In the genomic region with DNA sequence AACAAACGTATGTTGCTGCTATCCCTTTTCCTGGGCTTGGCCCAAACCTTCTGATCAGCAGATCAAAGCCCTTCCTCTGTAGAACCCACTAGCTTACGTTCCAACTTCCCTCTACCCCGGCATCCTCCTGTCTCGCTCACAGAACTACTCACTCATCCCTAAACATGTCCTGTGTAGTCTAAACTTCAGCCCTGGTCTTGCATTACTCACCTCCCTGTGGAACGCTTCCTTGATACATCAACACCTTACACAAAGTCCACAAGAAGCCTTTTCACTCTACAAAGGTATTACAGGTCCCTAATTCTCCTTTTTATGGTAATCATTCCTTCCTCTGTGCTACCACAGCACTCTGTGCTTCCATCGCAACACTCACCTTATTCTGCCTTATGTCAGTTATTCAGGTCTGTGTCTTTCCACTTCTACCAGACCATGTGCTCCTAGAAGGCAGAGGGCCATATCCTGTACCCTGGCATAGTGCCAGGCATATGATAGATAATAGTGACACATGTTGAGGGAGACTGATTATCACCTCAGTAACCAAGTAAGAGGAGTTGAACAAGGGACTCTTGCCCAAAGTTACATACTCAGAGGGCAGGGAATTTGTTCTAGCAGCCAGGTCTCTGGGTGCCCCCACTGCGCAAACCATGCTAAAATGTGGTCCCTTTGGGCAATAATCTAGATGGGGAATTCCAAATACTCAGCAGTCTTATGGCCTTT, we compare ENCODE assay signal across 15 cellular contexts. TPM values are rescaled to one million over a fixed set of nuclear protein-coding genes. Genes with fewer than 3 reads are reported as not detected.
DNase-seq lines count a peak whose midpoint lies in the region; ATAC-seq and TF ChIP-seq lines count a peak whose summit lies in the region.
"Had no signal": no experiment of that assay in that cellular context is flagged by ENCODE, and none has a peak within 500 bp of the region (broad histone marks: within the 10 kb centered on the region; RNA-seq: fewer than 3 reads in every experiment).

No MANE protein-coding gene starts in this region.

- no peaks in the 10 kb centered on the region for H3K79me1 ChIP-seq in trophoblast cell (ENCODE audit: low read length)

- no peak overlapping the region for H4K8ac ChIP-seq in trophoblast cell (ENCODE audit: low read depth, low read length)

- H3K4me3 ChIP-seq in coronary artery = no peak overlapping the region
- H3K4me3 ChIP-seq in trophoblast cell (ENCODE audit: low read depth, low read length) = no peak overlapping the region
- H3K4me3 ChIP-seq: adrenal gland had no signal

- DNase-seq in NCI-H2029 treated with DMSO at 0.1 percent for 48 hours (lab: John Stamatoyannopoulos, UW) = peak; percentile 7
- no peak for DNase-seq in NCI-H2029 (lab: John Stamatoyannopoulos, UW)
- peak; percentile 45 for DNase-seq in coronary artery (ENCODE audit: low spot score)
- DNase-seq in trophoblast cell = no peak
- DNase-seq in mucosa of gallbladder (ENCODE audit: low spot score) = no peak
- DNase-seq in activated effector memory CD4-positive, alpha-beta T cell treated with anti-CD3 and anti-CD28 coated beads, Interleukin-2, amount 50 U/mL, for 16 hours = no peak
- DNase-seq: activated CD8-positive, alpha-beta memory T cell treated with anti-CD3 and anti-CD28 coated beads, Interleukin-2, amount 50 U/mL, for 4 hours; cortex of kidney; mammary epithelial cell; MM.1S; NCI-H526 treated with DMSO at 0.1 percent for 48 hours; SHP77 treated with DMSO at 0.1 percent for 48 hours had no signal

- no peak overlapping the region for H2AK5ac ChIP-seq in trophoblast cell (ENCODE audit: low read length)

- H4K12ac ChIP-seq in trophoblast cell (ENCODE audit: low read depth, low read length) = no peak overlapping the region

- H3K27ac ChIP-seq in KOPT-K1 (ENCODE audit: low read depth, low read length, poor library complexity, severe bottlenecking) (peak overlapping the region; percentile 64), coronary artery (peak overlapping the region in 1 of 2 donors; percentile 27), trophoblast cell (ENCODE audit: low read depth, low read length) (no peak overlapping the region)

- H3K9me3 ChIP-seq in KOPT-K1 (ENCODE audit: insufficient read depth, low read length, poor library complexity, severe bottlenecking) = no peaks in the 10 kb centered on the region
- no peaks in the 10 kb centered on the region for H3K9me3 ChIP-seq in trophoblast cell (ENCODE audit: insufficient read depth, low read depth, low read length)
- H3K9me3 ChIP-seq: adrenal gland had no signal

- no peak overlapping the region for H2BK120ac ChIP-seq in trophoblast cell (ENCODE audit: insufficient read depth, low read length, poor library complexity)

- no peak overlapping the region for H3K18ac ChIP-seq in trophoblast cell (ENCODE audit: low read length)

- H2BK5ac ChIP-seq in trophoblast cell (ENCODE audit: low read depth, low read length, poor library complexity) = no peak overlapping the region

- TF ChIP-seq CTCF in coronary artery (IDR thresholded peaks at IDR 0.05) = no peak

- WGBS in trophoblast cell (ENCODE audit: extremely low coverage, insufficient coverage, insufficient read length) = no CpG with 5 or more reads among the region's 7 CpGs

- H2AFZ ChIP-seq in trophoblast cell (ENCODE audit: insufficient read depth, low read length, poor library complexity) = no peak overlapping the region

- H4K91ac ChIP-seq in trophoblast cell (ENCODE audit: low read depth, low read length) = no peak overlapping the region

- H3K9ac ChIP-seq in trophoblast cell (ENCODE audit: low read length) = no peak overlapping the region

- no peaks in the 10 kb centered on the region for H3K27me3 ChIP-seq in trophoblast cell (ENCODE audit: insufficient read depth, low read length)
- H3K27me3 ChIP-seq: adrenal gland had no signal

- no peaks in the 10 kb centered on the region for H3K79me2 ChIP-seq in trophoblast cell (ENCODE audit: control insufficient read depth, insufficient read depth, low read length, poor library complexity)

- H3K4me1 ChIP-seq in trophoblast cell (ENCODE audit: control insufficient read depth in 1 of 2, insufficient read depth in 2 of 2, low read length in 2 of 2) = peaks cover 3% of the 10 kb centered on the region in 2 experiments

- H2BK12ac ChIP-seq in trophoblast cell (ENCODE audit: low read length) = peak overlapping the region; percentile 11

- H3K36me3 ChIP-seq in KOPT-K1 (ENCODE audit: insufficient read depth, low read length) = peaks cover 100% of the 10 kb centered on the region
- peaks cover 13 to 28% of the 10 kb centered on the region in 2 experiments for H3K36me3 ChIP-seq in trophoblast cell (ENCODE audit: control insufficient read depth in 1 of 2, insufficient read depth in 2 of 2, low read length in 2 of 2)

- ATAC-seq in GM21529 (IDR thresholded peaks at IDR 0.05; ENCODE audit: unreplicated experiment) = no peak

- H3K4ac ChIP-seq in trophoblast cell (ENCODE audit: low read depth, low read length) = no peak overlapping the region

- no peak overlapping the region for H3K4me2 ChIP-seq in trophoblast cell (ENCODE audit: low read length)

- H3K23ac ChIP-seq in trophoblast cell (ENCODE audit: low read length) = no peak overlapping the region

- H3K14ac ChIP-seq in trophoblast cell (ENCODE audit: low read length) = no peak overlapping the region

RNA-seq across cellular contexts. Expression of a gene that starts 41.6 kb away (rescaled TPM):
- 19.3 and 20.2 TPM in 2 replicates for polyA plus RNA-seq in trophoblast cell (2013)
- total RNA-seq in mucosa of gallbladder = 10.4 TPM

RNA-seq across cellular contexts. Expression of a gene that starts 41.9 kb away (rescaled TPM):
- polyA plus RNA-seq in trophoblast cell (2013) = 14.9 and 15.5 TPM in 2 replicates
- 16.4 TPM for total RNA-seq in mucosa of gallbladder

Comparison
In these comparisons a context has a peak if more than half of its experiments do, and no peak if none do; other contexts are left out.
1. DNase-seq: peak in NCI-H2029 treated with DMSO at 0.1 percent for 48 hours (single experiment) and coronary artery (single experiment); none in NCI-H2029 (single experiment), trophoblast cell (0 of 2), mucosa of gallbladder (single experiment) and activated effector memory CD4-positive, alpha-beta T cell treated with anti-CD3 and anti-CD28 coated beads, Interleukin-2, amount 50 U/mL, for 16 hours (single experiment).